17 cellular contexts compared by ENCODE assay signal in the genomic region with DNA sequence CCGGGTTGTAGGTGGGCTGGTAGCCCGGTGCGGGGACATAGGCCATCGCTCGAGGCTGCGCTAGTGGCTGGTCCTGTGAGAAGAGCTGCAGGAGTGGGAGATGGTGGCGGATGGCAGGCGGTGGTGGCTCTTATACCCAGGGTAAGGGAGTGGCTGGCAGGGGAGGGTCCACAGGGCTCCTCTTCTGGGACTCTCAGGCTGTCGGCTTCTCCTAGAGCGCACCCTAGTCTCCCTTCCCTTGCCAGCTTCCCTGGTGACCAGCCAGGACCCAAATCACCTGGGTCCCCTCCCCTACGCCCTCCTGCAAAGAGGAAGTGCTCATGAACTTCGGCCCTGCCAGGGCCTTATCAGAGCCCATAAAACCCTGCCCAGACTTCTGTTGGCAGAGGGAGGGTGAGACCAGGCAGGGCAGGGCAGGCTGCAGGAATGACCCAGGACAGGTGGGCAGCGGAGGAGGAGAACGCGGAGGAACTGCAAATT. TPM values are rescaled to one million over a fixed set of nuclear protein-coding genes. Genes with fewer than 3 reads are reported as not detected.
DNase-seq lines count a peak whose midpoint lies in the region; ATAC-seq and TF ChIP-seq lines count a peak whose summit lies in the region.
"Had no signal": no experiment of that assay in that cellular context is flagged by ENCODE, and none has a peak within 500 bp of the region (broad histone marks: within the 10 kb centered on the region; RNA-seq: fewer than 3 reads in every experiment).

A gene with protein sequence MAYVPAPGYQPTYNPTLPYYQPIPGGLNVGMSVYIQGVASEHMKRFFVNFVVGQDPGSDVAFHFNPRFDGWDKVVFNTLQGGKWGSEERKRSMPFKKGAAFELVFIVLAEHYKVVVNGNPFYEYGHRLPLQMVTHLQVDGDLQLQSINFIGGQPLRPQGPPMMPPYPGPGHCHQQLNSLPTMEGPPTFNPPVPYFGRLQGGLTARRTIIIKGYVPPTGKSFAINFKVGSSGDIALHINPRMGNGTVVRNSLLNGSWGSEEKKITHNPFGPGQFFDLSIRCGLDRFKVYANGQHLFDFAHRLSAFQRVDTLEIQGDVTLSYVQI (minus strand): TSS at position 105 of the 480 bp plus-strand sequence. CDS start 59 bp downstream, at position 46.

- H3K27ac ChIP-seq in left ventricle myocardium inferior (replicated peaks) (no peak within 1 kb of the TSS), colonic mucosa (peak within 1 kb of the TSS; percentile 93), mucosa of rectum (ENCODE audit: low read depth in 2 of 2, low read length in 2 of 2) (peak within 1 kb of the TSS; percentile 97 to 99), upper lobe of right lung (no peak within 1 kb of the TSS)
- H3K27ac ChIP-seq: vagina had no signal

- no peaks in the 10 kb centered on the region for H3K27me3 ChIP-seq in left ventricle myocardium inferior (ENCODE audit: low read depth)
- H3K27me3 ChIP-seq in colonic mucosa: no peaks in the 10 kb centered on the region
- no peaks in the 10 kb centered on the region for H3K27me3 ChIP-seq in mucosa of rectum (ENCODE audit: control insufficient read depth in 2 of 2, insufficient read depth in 2 of 2, low read length in 2 of 2)
- H3K27me3 ChIP-seq in upper lobe of right lung: no peaks in the 10 kb centered on the region
- H3K27me3 ChIP-seq: vagina had no signal

- no peak for DNase-seq in Right ventricle myocardium inferior (ENCODE audit: missing footprints)
- no peak for DNase-seq in left ventricle myocardium inferior
- DNase-seq in colonic mucosa: peak; percentile 96
- no peak for DNase-seq in upper lobe of right lung
- DNase-seq in central memory CD4-positive, alpha-beta T cell: no peak
- DNase-seq in COLO668 (lab: John Stamatoyannopoulos, UW; ENCODE audit: unreplicated experiment): no peak
- DNase-seq: ACHN; activated naive CD4-positive, alpha-beta T cell treated with Interleukin-2 at 50 U/mL for 16 hours; COR-L47; naive thymus-derived CD4-positive, alpha-beta T cell; NCI-H1105; NCI-H226; stimulated activated naive CD4-positive, alpha-beta T cell treated with Interleukin-2 at 50 U/mL for 16 hours had no signal

- intact Hi-C loops in Right ventricle myocardium inferior (cut with DNase I) (no loop called here), left ventricle myocardium inferior (cut with micrococcal nuclease) (no loop called here), colonic mucosa (cut with DNase I) (loop anchor here (5.0 kb wide), 1 partner anchor 34 kb away; the partner anchor contains the start of gene HNRNPL), upper lobe of right lung (cut with DNase I) (no loop called here)

- H3K9ac ChIP-seq in colonic mucosa (ENCODE audit: low read depth in 2 of 2, low read length in 2 of 2) (peak within 1 kb of the TSS; percentile 77 to 94), mucosa of rectum (ENCODE audit: low read depth in 1 of 2, low read length in 2 of 2) (peak within 1 kb of the TSS; percentile 94 to 100)

- no peaks in the 10 kb centered on the region for H3K9me3 ChIP-seq in left ventricle myocardium inferior (replicated peaks)
- H3K9me3 ChIP-seq in colonic mucosa: no peaks in the 10 kb centered on the region
- H3K9me3 ChIP-seq in mucosa of rectum (ENCODE audit: control insufficient read depth in 2 of 2, low read length in 2 of 2): no peaks in the 10 kb centered on the region
- H3K9me3 ChIP-seq in upper lobe of right lung: no peaks in the 10 kb centered on the region
- H3K9me3 ChIP-seq: vagina had no signal

- TF ChIP-seq CTCF in left ventricle myocardium inferior (IDR thresholded peaks at IDR 0.05; ENCODE audit: borderline replicate concordance): no peak
- TF ChIP-seq CTCF in colonic mucosa (IDR thresholded peaks at IDR 0.05): no peak
- TF ChIP-seq CTCF in upper lobe of right lung (IDR thresholded peaks at IDR 0.05): no peak

- peak; percentile 38 for ATAC-seq in Right ventricle myocardium inferior
- peak; percentile 75 for ATAC-seq in upper lobe of right lung
- ATAC-seq in HG02870 (IDR thresholded peaks at IDR 0.05; ENCODE audit: unreplicated experiment): no peak
- ATAC-seq: naive thymus-derived CD4-positive, alpha-beta T cell had no signal

- H3K4me3 ChIP-seq in left ventricle myocardium inferior (no peak within 1 kb of the TSS), colonic mucosa (peak within 1 kb of the TSS; percentile 72), mucosa of rectum (ENCODE audit: low read length in 2 of 2) (peak within 1 kb of the TSS; percentile 93 to 99), upper lobe of right lung (no peak within 1 kb of the TSS)
- H3K4me3 ChIP-seq: vagina had no signal

- H3K4me1 ChIP-seq in left ventricle myocardium inferior (no peaks in the 10 kb centered on the region), colonic mucosa (peaks cover 8% of the 10 kb centered on the region), mucosa of rectum (ENCODE audit: control insufficient read depth in 2 of 2, insufficient read depth in 2 of 2, low read length in 2 of 2) (peaks cover 30 to 49% of the 10 kb centered on the region in 2 donors), upper lobe of right lung (peaks cover 3% of the 10 kb centered on the region)
- H3K4me1 ChIP-seq: vagina had no signal

- peaks cover 33% of the 10 kb centered on the region for H3K36me3 ChIP-seq in left ventricle myocardium inferior
- peaks cover 7% of the 10 kb centered on the region for H3K36me3 ChIP-seq in colonic mucosa
- H3K36me3 ChIP-seq in mucosa of rectum (ENCODE audit: control insufficient read depth in 2 of 2, insufficient read depth in 2 of 2, low read length in 2 of 2): peaks cover 27 to 37% of the 10 kb centered on the region in 2 donors
- peaks cover 32% of the 10 kb centered on the region for H3K36me3 ChIP-seq in upper lobe of right lung

RNA-seq across cellular contexts. Expression of the gene that starts here (rescaled TPM):
- total RNA-seq in Right ventricle myocardium inferior (0.76 TPM), left ventricle myocardium inferior (0.82 TPM), colonic mucosa (1,000 to 10,000 TPM; 6,357 to 8,309 TPM), upper lobe of right lung (3.7 TPM)
- total RNA-seq: SK-MEL-5, vagina had no signal

Comparison
In these comparisons a context has a peak if more than half of its experiments do, and no peak if none do; other contexts are left out.
1. RNA of the gene that starts here (total RNA-seq): 6,357 to 8,309 TPM in colonic mucosa; 3.7 TPM in upper lobe of right lung (single experiment), 0.82 TPM in left ventricle myocardium inferior (single experiment) and 0.76 TPM in Right ventricle myocardium inferior (single experiment); every median in the first group is over 1,000 times any median in the second.
2. Peak in ATAC-seq in Right ventricle myocardium inferior; RNA of the gene not detected or under 1 TPM.
3. H3K27ac ChIP-seq: peak in colonic mucosa (single experiment) and mucosa of rectum (2 of 2); none in left ventricle myocardium inferior (single experiment) and upper lobe of right lung (single experiment).
4. H3K4me3 ChIP-seq: peak in colonic mucosa (single experiment) and mucosa of rectum (2 of 2); none in left ventricle myocardium inferior (single experiment) and upper lobe of right lung (single experiment).